In the genomic region with DNA sequence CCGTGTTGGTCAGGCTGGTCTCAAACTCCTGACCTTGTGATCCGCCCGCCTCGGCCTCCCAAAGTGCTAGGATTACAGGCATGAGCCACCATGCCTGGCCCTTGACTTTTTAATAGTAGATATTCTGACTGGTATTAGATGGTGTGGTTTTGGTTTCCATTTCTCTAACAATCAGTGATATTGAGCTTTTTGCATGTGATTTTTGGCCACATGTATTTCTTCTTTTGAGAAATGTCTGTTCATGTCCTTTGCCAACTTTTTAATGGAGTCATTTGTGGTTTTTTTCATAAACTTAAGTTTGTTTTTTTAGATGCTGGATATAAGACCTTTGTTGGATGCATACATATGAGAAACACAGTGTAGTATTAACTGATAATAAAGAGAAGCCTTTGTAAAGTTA, we compare ENCODE assay signal across 17 cellular contexts.
DNase-seq lines count a peak whose midpoint lies in the region; ATAC-seq and TF ChIP-seq lines count a peak whose summit lies in the region.
"Had no signal": no experiment of that assay in that cellular context is flagged by ENCODE, and none has a peak within 500 bp of the region (broad histone marks: within the 10 kb centered on the region; RNA-seq: fewer than 3 reads in every experiment).

No MANE protein-coding gene starts in this region.

- H3K27me3 ChIP-seq in left ventricle myocardium inferior (ENCODE audit: low read depth) (no peaks in the 10 kb centered on the region), right atrium auricular region (no peaks in the 10 kb centered on the region), foreskin keratinocyte (no peaks in the 10 kb centered on the region)

- ATAC-seq in stimulated activated effector memory CD8-positive, alpha-beta T cell treated with anti-CD3 and anti-CD28 coated beads, Interleukin-12 subunit alpha, Interleukin-12 subunit beta, amount 100 ng/mL, for 72 hours: no peak
- ATAC-seq in foreskin keratinocyte: no peak
- no peak for ATAC-seq in activated T-cell treated with anti-CD3 and anti-CD28 coated beads, Interleukin-2, amount 50 U/mL, for 72 hours (replicated peaks in 1 of 2)
- ATAC-seq: A549, HepG2 had no signal

- intact Hi-C loops in left ventricle myocardium inferior (cut with micrococcal nuclease): no loop called here

- DNase-seq in left ventricle myocardium inferior (no peak), right atrium auricular region (ENCODE audit: low spot score) (no peak), astrocyte of the spinal cord (ENCODE audit: low read depth, low spot score) (peak; percentile 42), mesothelial cell of epicardium (ENCODE audit: low spot score in 2 of 2, unreplicated experiment in 2 of 2) (no peak), foreskin keratinocyte (no peak)
- no peak for DNase-seq in stimulated activated effector memory CD8-positive, alpha-beta T cell treated with anti-CD3 and anti-CD28 coated beads, Interleukin-12 subunit alpha, Interleukin-12 subunit beta, amount 100 ng/mL, for 72 hours (ENCODE audit: low spot score in 2 of 2)
- no peak for DNase-seq in activated T-cell treated with anti-CD3 and anti-CD28 coated beads, Interleukin-2, amount 50 U/mL, for 72 hours
- DNase-seq: AML-193; Caco-2; CD4-positive, alpha-beta T cell; GM23248 had no signal

- H3K9me3 Mint-ChIP-seq in mesothelial cell of epicardium: peaks cover 5% of the 10 kb centered on the region
- no peaks in the 10 kb centered on the region for H3K9me3 Mint-ChIP-seq in stimulated activated effector memory CD8-positive, alpha-beta T cell treated with anti-CD3 and anti-CD28 coated beads, Interleukin-12 subunit alpha, Interleukin-12 subunit beta, amount 100 ng/mL, for 72 hours
- H3K9me3 Mint-ChIP-seq in activated T-cell treated with anti-CD3 and anti-CD28 coated beads, Interleukin-2, amount 50 U/mL, for 72 hours: no peaks in the 10 kb centered on the region
- H3K9me3 Mint-ChIP-seq: CD4-positive, alpha-beta T cell had no signal

- in situ Hi-C loops in astrocyte of the spinal cord (cut with HindIII; ENCODE audit: low sequenced_read_pairs): no loop called here

- H3K4me1 Mint-ChIP-seq in mesothelial cell of epicardium: peaks cover 20% of the 10 kb centered on the region
- H3K4me1 Mint-ChIP-seq in stimulated activated effector memory CD8-positive, alpha-beta T cell treated with anti-CD3 and anti-CD28 coated beads, Interleukin-12 subunit alpha, Interleukin-12 subunit beta, amount 100 ng/mL, for 72 hours: no peaks in the 10 kb centered on the region
- no peaks in the 10 kb centered on the region for H3K4me1 Mint-ChIP-seq in activated T-cell treated with anti-CD3 and anti-CD28 coated beads, Interleukin-2, amount 50 U/mL, for 72 hours (ENCODE audit: low read depth)
- H3K4me1 Mint-ChIP-seq: IgD-negative memory B cell had no signal

- H3K36me3 Mint-ChIP-seq in mesothelial cell of epicardium: no peaks in the 10 kb centered on the region
- H3K36me3 Mint-ChIP-seq in stimulated activated effector memory CD8-positive, alpha-beta T cell treated with anti-CD3 and anti-CD28 coated beads, Interleukin-12 subunit alpha, Interleukin-12 subunit beta, amount 100 ng/mL, for 72 hours: no peaks in the 10 kb centered on the region
- no peaks in the 10 kb centered on the region for H3K36me3 Mint-ChIP-seq in activated T-cell treated with anti-CD3 and anti-CD28 coated beads, Interleukin-2, amount 50 U/mL, for 72 hours (ENCODE audit: insufficient read depth in 2 of 2)

- H3K4me3 ChIP-seq in left ventricle myocardium inferior (no peak overlapping the region), right atrium auricular region (no peak overlapping the region), astrocyte of the spinal cord (ENCODE audit: low read depth, low read length) (no peak overlapping the region)
- H3K4me3 ChIP-seq: A549, GM23248, HAP-1 had no signal

- no peaks in the 10 kb centered on the region for H3K36me3 ChIP-seq in left ventricle myocardium inferior
- H3K36me3 ChIP-seq in right atrium auricular region: no peaks in the 10 kb centered on the region
- H3K36me3 ChIP-seq: HAP-1 had no signal

- H3K27me3 Mint-ChIP-seq in mesothelial cell of epicardium (ENCODE audit: low read depth): no peaks in the 10 kb centered on the region
- H3K27me3 Mint-ChIP-seq in activated T-cell treated with anti-CD3 and anti-CD28 coated beads, Interleukin-2, amount 50 U/mL, for 72 hours (ENCODE audit: low read depth): no peaks in the 10 kb centered on the region
- H3K27me3 Mint-ChIP-seq: CD4-positive, alpha-beta T cell; IgD-negative memory B cell had no signal

- TF ChIP-seq CTCF in left ventricle myocardium inferior (IDR thresholded peaks at IDR 0.05; ENCODE audit: borderline replicate concordance) (no peak), right atrium auricular region (IDR thresholded peaks at IDR 0.05) (no peak), astrocyte of the spinal cord (IDR thresholded peaks at IDR 0.05; ENCODE audit: low read depth, low read length) (no peak), mesothelial cell of epicardium (IDR thresholded peaks at IDR 0.05; ENCODE audit: unreplicated experiment) (no peak), foreskin keratinocyte (conservative IDR thresholded peaks at IDR 0.05) (no peak)

- peak overlapping the region; percentile 47 for H3K27ac Mint-ChIP-seq in mesothelial cell of epicardium
- H3K27ac Mint-ChIP-seq in stimulated activated effector memory CD8-positive, alpha-beta T cell treated with anti-CD3 and anti-CD28 coated beads, Interleukin-12 subunit alpha, Interleukin-12 subunit beta, amount 100 ng/mL, for 72 hours: no peak overlapping the region
- H3K27ac Mint-ChIP-seq in activated T-cell treated with anti-CD3 and anti-CD28 coated beads, Interleukin-2, amount 50 U/mL, for 72 hours: no peak overlapping the region
- H3K27ac Mint-ChIP-seq: CD4-positive, alpha-beta T cell; IgD-negative memory B cell had no signal

- H3K9me3 ChIP-seq in left ventricle myocardium inferior (replicated peaks) (no peaks in the 10 kb centered on the region), right atrium auricular region (no peaks in the 10 kb centered on the region)
- H3K9me3 ChIP-seq: A549, Caco-2, HAP-1 had no signal

- H3K27ac ChIP-seq in left ventricle myocardium inferior (replicated peaks): peak overlapping the region; percentile 24
- no peak overlapping the region for H3K27ac ChIP-seq in right atrium auricular region
- no peak overlapping the region for H3K27ac ChIP-seq in foreskin keratinocyte
- H3K27ac ChIP-seq: 22Rv1, A549, C4-2B, GM23248 had no signal

- H3K4me1 ChIP-seq in left ventricle myocardium inferior (peaks cover 39% of the 10 kb centered on the region), right atrium auricular region (peaks cover 0 to 10% of the 10 kb centered on the region in 2 donors), foreskin keratinocyte (no peaks in the 10 kb centered on the region)
- H3K4me1 ChIP-seq: A549, HAP-1 had no signal

- H3K4me3 Mint-ChIP-seq in mesothelial cell of epicardium: no peak overlapping the region
- no peak overlapping the region for H3K4me3 Mint-ChIP-seq in stimulated activated effector memory CD8-positive, alpha-beta T cell treated with anti-CD3 and anti-CD28 coated beads, Interleukin-12 subunit alpha, Interleukin-12 subunit beta, amount 100 ng/mL, for 72 hours
- no peak overlapping the region for H3K4me3 Mint-ChIP-seq in activated T-cell treated with anti-CD3 and anti-CD28 coated beads, Interleukin-2, amount 50 U/mL, for 72 hours
- H3K4me3 Mint-ChIP-seq: CD4-positive, alpha-beta T cell; IgD-negative memory B cell had no signal
